In genomic region chr9:121700165-121700830, GRCh38 we compare ENCODE assay signal across 8 cellular contexts. TPM values are rescaled to one million over a fixed set of nuclear protein-coding genes. Genes with fewer than 3 reads are reported as not detected.
DNase-seq lines count a peak whose midpoint lies in the region; ATAC-seq, FAIRE-seq and TF ChIP-seq lines count a peak whose summit lies in the region.

No MANE protein-coding gene starts in this region.

- FAIRE-seq in A549 (lab: Jason Lieb, UNC) = no peak

- H3K4me1 Mint-ChIP-seq in central memory CD8-positive, alpha-beta T cell = peaks cover 22% of the 10 kb centered on the region
- H3K4me1 Mint-ChIP-seq in stimulated activated naive CD8-positive, alpha-beta T cell treated with anti-CD3 and anti-CD28 coated beads, Interleukin-15, amount 100 ng/mL, for 72 hours = peaks cover 8% of the 10 kb centered on the region

- H3K4me3 Mint-ChIP-seq in central memory CD8-positive, alpha-beta T cell = peak overlapping the region; percentile 52
- H3K4me3 Mint-ChIP-seq in stimulated activated naive CD8-positive, alpha-beta T cell treated with anti-CD3 and anti-CD28 coated beads, Interleukin-15, amount 100 ng/mL, for 72 hours = no peak overlapping the region

- H3K4me3 ChIP-seq in A549 = peak overlapping the region; percentile 55; the same call in 2 of the 3 replicates

- peaks cover 8% of the 10 kb centered on the region; the same call in 1 of the 3 replicates for H3K4me1 ChIP-seq in A549

- peak overlapping the region; percentile 87 for H3K4me2 ChIP-seq in A549

- 76% methylated on average over 18 of the region's 20 CpGs for WGBS in A549 (ENCODE audit: missing lambda C conversion rate)

- peak; percentile 48 for TF ChIP-seq CTCF in A549 (IDR thresholded peaks at IDR 0.05)
- TF ChIP-seq CTCF in GM10248 (IDR thresholded peaks at IDR 0.05; ENCODE audit: control extremely low read depth, extremely low read depth, low read depth, missing control alignments) = peak; percentile 44

- no peaks in the 10 kb centered on the region for H3K9me3 ChIP-seq in A549

- POLR2A ChIA-PET in A549 (lab: Yijun Ruan, JAX) (no interaction called here), GM10248 (lab: Yijun Ruan, JAX) (no interaction called here)

- CTCF ChIA-PET in A549 (lab: Yijun Ruan, JAX) (interaction anchor here (0.6 to 7.4 kb wide), 12 partner anchors 9 to 497 kb away, joined by 3 to 47 read pairs (median 4); no protein-coding TSS in a partner anchor), GM10248 (lab: Yijun Ruan, JAX) (interaction anchor here (3.3 kb wide), 1 partner anchor 16 kb away, joined by 13 read pairs; no protein-coding TSS in a partner anchor)

- peak; percentile 25 to 42; a peak in 2 of 5 replicates for TF ChIP-seq RAD21 in A549 (conservative IDR thresholded peaks at IDR 0.05 in 1 of 2, IDR thresholded peaks at IDR 0.05 in 1 of 2)

- peak overlapping the region in 1 of 2 experiments; percentile 94; a peak in 4 of 6 replicates for H3K27ac ChIP-seq in A549

- no peak for TF ChIP-seq POLR2A in A549 (IDR thresholded peaks at IDR 0.05; ENCODE audit: low read length)

- DNase-seq in A549 (ENCODE audit: low read depth in 1 of 2, low spot score in 1 of 2) (peak; percentile 57 to 58), GM10248 (ENCODE audit: extremely low spot score) (peak; percentile 39), NCI-H526 treated with DMSO at 0.1 percent for 48 hours (lab: John Stamatoyannopoulos, UW) (peak; percentile 52), left lobe of liver (ENCODE audit: low spot score) (no peak)
- peak in 1 of 2 donors; percentile 13 for DNase-seq in central memory CD8-positive, alpha-beta T cell (ENCODE audit: low spot score in 2 of 2)
- DNase-seq in stimulated activated naive CD8-positive, alpha-beta T cell treated with anti-CD3 and anti-CD28 coated beads, Interleukin-15, amount 100 ng/mL, for 72 hours = peak in 1 of 2 donors; percentile 33

- no peaks in the 10 kb centered on the region for H3K36me3 Mint-ChIP-seq in central memory CD8-positive, alpha-beta T cell (ENCODE audit: insufficient read depth)

- H3K9me3 Mint-ChIP-seq in central memory CD8-positive, alpha-beta T cell = no peaks in the 10 kb centered on the region
- H3K9me3 Mint-ChIP-seq in stimulated activated naive CD8-positive, alpha-beta T cell treated with anti-CD3 and anti-CD28 coated beads, Interleukin-15, amount 100 ng/mL, for 72 hours = no peaks in the 10 kb centered on the region

- no peak overlapping the region for H3K27ac Mint-ChIP-seq in central memory CD8-positive, alpha-beta T cell (ENCODE audit: low read depth)
- no peak overlapping the region for H3K27ac Mint-ChIP-seq in stimulated activated naive CD8-positive, alpha-beta T cell treated with anti-CD3 and anti-CD28 coated beads, Interleukin-15, amount 100 ng/mL, for 72 hours

- peaks cover 20% of the 10 kb centered on the region for H3K27me3 Mint-ChIP-seq in central memory CD8-positive, alpha-beta T cell
- H3K27me3 Mint-ChIP-seq in stimulated activated naive CD8-positive, alpha-beta T cell treated with anti-CD3 and anti-CD28 coated beads, Interleukin-15, amount 100 ng/mL, for 72 hours = peaks cover 81% of the 10 kb centered on the region

- no peak for TF ChIP-seq EP300 in A549 (IDR thresholded peaks at IDR 0.05)

- ATAC-seq in A549 (peak; percentile 84 to 88), left lobe of liver (peak; percentile 46), HG02884 (IDR thresholded peaks at IDR 0.05; ENCODE audit: unreplicated experiment) (no peak), GM21360 (IDR thresholded peaks at IDR 0.05; ENCODE audit: unreplicated experiment) (no peak)
- no peak for ATAC-seq in central memory CD8-positive, alpha-beta T cell (replicated peaks; ENCODE audit: extremely low read depth, poor library complexity, severe bottlenecking)
- ATAC-seq in stimulated activated naive CD8-positive, alpha-beta T cell treated with anti-CD3 and anti-CD28 coated beads, Interleukin-15, amount 100 ng/mL, for 72 hours = peak; percentile 37

TF ChIP-seq in A549, 52 proteins besides CTCF, POLR2A, EP300 and RAD21:
- TF ChIP-seq USF2 (IDR thresholded peaks at IDR 0.05) = no peak
- peak; percentile 30; the same call in 1 of the 3 replicates for TF ChIP-seq SMC3 (IDR thresholded peaks at IDR 0.05)
TF ChIP-seq in A549: peak in this region for 1.

RNA-seq across cellular contexts. Expression of gene DAB2IP, which starts 48.9 kb away (rescaled TPM):
- 9.4 and 9.7 TPM in 2 replicates for polyA plus RNA-seq in A549 (2011; rRNA removed)
- polyA plus RNA-seq in A549 (2012; cell fraction: cytosol; rRNA removed) = 7.7 and 11.9 TPM in 2 replicates
- polyA plus RNA-seq in A549 (2012; cell fraction: nucleus; rRNA removed) = 13.1 and 17.3 TPM in 2 replicates
- polyA plus RNA-seq in A549 (2017; fragmentation: RNase III; extraction: RNeasy Plus Mini Kit Qiagen cat#74134 plus additional on column Dnase treatment) = 12.8 to 13.9 TPM (median 13.2 TPM) in 3 replicates
- polyA minus RNA-seq in A549 (2011; rRNA and poly(A)+ RNA removed) = 22.4 and 25.6 TPM in 2 replicates
- total RNA-seq in left lobe of liver = 27.3 TPM

Comparison
In these comparisons a context has a peak if more than half of its experiments do, and no peak if none do; other contexts are left out.
1. ATAC-seq: peak in A549 (2 of 2), left lobe of liver (single experiment) and stimulated activated naive CD8-positive, alpha-beta T cell treated with anti-CD3 and anti-CD28 coated beads, Interleukin-15, amount 100 ng/mL, for 72 hours (single experiment); none in central memory CD8-positive, alpha-beta T cell (single experiment), HG02884 (single experiment) and GM21360 (single experiment).